18 cellular contexts compared by ENCODE assay signal in genomic region chr7:24932815-24933214, GRCh38. TPM values are rescaled to one million over a fixed set of nuclear protein-coding genes. Genes with fewer than 3 reads are reported as not detected.
A peak's percentile ranks its signal among the peaks of the same experiment; 100 is the strongest.
DNase-seq lines count a peak whose midpoint lies in the region; ATAC-seq and TF ChIP-seq lines count a peak whose summit lies in the region.
"Had no signal": no experiment of that assay in that cellular context is flagged by ENCODE, and none has a peak within 500 bp of the region (broad histone marks: within the 10 kb centered on the region; RNA-seq: fewer than 3 reads in every experiment).

No MANE protein-coding gene starts in this region.

- no peak overlapping the region for H3K4me3 Mint-ChIP-seq in progenitor cell of endocrine pancreas (ENCODE audit: low read depth)
- H3K4me3 Mint-ChIP-seq: activated naive CD8-positive, alpha-beta T cell treated with anti-CD3 and anti-CD28 coated beads, Interleukin-2, amount 50 U/mL, for 24 hours; T-helper 1 cell treated with Interleukin-12 subunit alpha and Interleukin-12 subunit beta and Interleukin-4 antibody, amounts not matched to agents 30 μg/mL and 1 μg/mL, for 36 hours had no signal

- no peaks in the 10 kb centered on the region for H3K9me3 ChIP-seq in psoas muscle

- no peaks in the 10 kb centered on the region for H3K27me3 Mint-ChIP-seq in progenitor cell of endocrine pancreas
- H3K27me3 Mint-ChIP-seq: activated naive CD8-positive, alpha-beta T cell treated with anti-CD3 and anti-CD28 coated beads, Interleukin-2, amount 50 U/mL, for 24 hours had no signal

- intact Hi-C loops in psoas muscle (cut with DNase I): no loop called here

- peak; percentile 8 for DNase-seq in G401 (ENCODE audit: low spot score)
- DNase-seq in NCI-H69 (lab: John Stamatoyannopoulos, UW): peak; percentile 71
- peak; percentile 59 for DNase-seq in fibroblast of peridontal ligament (ENCODE audit: extremely low read depth)
- DNase-seq in psoas muscle: no peak
- no peak for DNase-seq in NCI-H1436 treated with DMSO at 0.1 percent for 48 hours (lab: John Stamatoyannopoulos, UW)
- no peak for DNase-seq in Ammon's horn (ENCODE audit: low spot score)
- no peak for DNase-seq in progenitor cell of endocrine pancreas (ENCODE audit: low spot score, unreplicated experiment)
- DNase-seq: activated CD4-positive, alpha-beta T cell treated with anti-CD3 and anti-CD28 coated beads for 48 hours; activated naive CD8-positive, alpha-beta T cell treated with anti-CD3 and anti-CD28 coated beads, Interleukin-2, amount 50 U/mL, for 24 hours; DMS153; mammary epithelial cell; NCI-H1436; NCI-H446 treated with DMSO at 0.1 percent for 48 hours; stimulated activated CD4-positive, alpha-beta T cell treated with anti-CD3 and anti-CD28 coated beads, Interleukin-12 subunit alpha, Interleukin-12 subunit beta, amount 100 ng/mL, for 4 hours had no signal

- 42 to 76% (median 51%) methylated on average over 10 of the region's 10 CpGs for WGBS in psoas muscle, 3 donors

- in situ Hi-C loops in G401 (cut with HindIII; ENCODE audit: low sequenced_read_pairs): no loop called here

- peak in 3 of 4 donors; percentile 37 to 80 (median 69) for ATAC-seq in psoas muscle
- ATAC-seq in GM21737 (IDR thresholded peaks at IDR 0.05; ENCODE audit: unreplicated experiment): no peak
- ATAC-seq: activated naive CD8-positive, alpha-beta T cell treated with anti-CD3 and anti-CD28 coated beads, Interleukin-2, amount 50 U/mL, for 24 hours; Panc1 had no signal

- H3K36me3 ChIP-seq in psoas muscle (ENCODE audit: insufficient read depth in 1 of 2, low read depth in 1 of 2): no peaks in the 10 kb centered on the region

- no peak overlapping the region for H3K27ac ChIP-seq in psoas muscle
- H3K27ac ChIP-seq: coronary artery had no signal

- H3K27me3 ChIP-seq in psoas muscle (ENCODE audit: insufficient read depth in 3 of 3, low read length in 2 of 3): no peaks in the 10 kb centered on the region

- no peaks in the 10 kb centered on the region for H3K4me1 ChIP-seq in psoas muscle

- peaks cover 1% of the 10 kb centered on the region for H3K36me3 Mint-ChIP-seq in progenitor cell of endocrine pancreas (ENCODE audit: insufficient read depth)

- H3K9me3 Mint-ChIP-seq in progenitor cell of endocrine pancreas (ENCODE audit: low read depth): no peaks in the 10 kb centered on the region

- no peak overlapping the region for H3K27ac Mint-ChIP-seq in progenitor cell of endocrine pancreas
- H3K27ac Mint-ChIP-seq: activated naive CD8-positive, alpha-beta T cell treated with anti-CD3 and anti-CD28 coated beads, Interleukin-2, amount 50 U/mL, for 24 hours; T-helper 1 cell treated with Interleukin-12 subunit alpha and Interleukin-12 subunit beta and Interleukin-4 antibody, amounts not matched to agents 30 μg/mL and 1 μg/mL, for 36 hours had no signal

- H3K4me3 ChIP-seq in psoas muscle: no peak overlapping the region
- H3K4me3 ChIP-seq: coronary artery had no signal

- TF ChIP-seq CTCF in psoas muscle (IDR thresholded peaks at IDR 0.05) (no peak), progenitor cell of endocrine pancreas (IDR thresholded peaks at IDR 0.05; ENCODE audit: unreplicated experiment) (no peak)

- no peaks in the 10 kb centered on the region for H3K4me1 Mint-ChIP-seq in progenitor cell of endocrine pancreas (ENCODE audit: low read depth)

RNA-seq across cellular contexts. Expression of gene OSBPL3, which starts 47.2 kb away (rescaled TPM):
- total RNA-seq in G401 (2014; rRNA removed; shearing (Covaris generic)): 3.6 and 7.1 TPM in 2 replicates
- 1 to 10 TPM; 1.9 to 8.7 (median 3.8) TPM for total RNA-seq in psoas muscle
- 1 to 10 TPM; 4.2 to 6.2 (median 5.3) TPM for polyA plus RNA-seq in psoas muscle
- 11.6 and 12.1 TPM in 2 replicates for total RNA-seq in progenitor cell of endocrine pancreas

Comparison
In these comparisons a context has a peak if more than half of its experiments do, and no peak if none do; other contexts are left out.
1. DNase-seq: peak in G401 (single experiment), NCI-H69 (single experiment) and fibroblast of peridontal ligament (single experiment); none in psoas muscle (0 of 2), NCI-H1436 treated with DMSO at 0.1 percent for 48 hours (single experiment), Ammon's horn (single experiment) and progenitor cell of endocrine pancreas (single experiment).